Comparison of ENCODE assay signal across 1 cellular context in genomic region chr2:34096552-34097171, GRCh38.
A peak's percentile ranks its signal among the peaks of the same experiment; 100 is the strongest.
TF ChIP-seq lines count a peak whose summit lies in the region.

No MANE protein-coding gene starts in this region.

TF ChIP-seq in HepG2, 621 proteins besides CTCF, POLR2A, EP300 and RAD21 (continued from another document):
- no peak for TF ChIP-seq HMGXB3 (CRISPR knock-in tag; IDR thresholded peaks at IDR 0.05; ENCODE audit: borderline replicate concordance)
- TF ChIP-seq KLF9 (CRISPR knock-in tag; IDR thresholded peaks at IDR 0.05; ENCODE audit: low read depth), result no peak
- TF ChIP-seq ZNF646 (CRISPR knock-in tag; IDR thresholded peaks at IDR 0.05), result no peak
- peak; percentile 86 for TF ChIP-seq STAG1 (CRISPR knock-in tag; IDR thresholded peaks at IDR 0.05)
